16 cellular contexts compared by ENCODE assay signal in genomic region chr4:7154351-7154981, GRCh38. TPM values are rescaled to one million over a fixed set of nuclear protein-coding genes. Genes with fewer than 3 reads are reported as not detected.
DNase-seq lines count a peak whose midpoint lies in the region; TF ChIP-seq lines count a peak whose summit lies in the region.
"Had no signal": no experiment of that assay in that cellular context is flagged by ENCODE, and none has a peak within 500 bp of the region (broad histone marks: within the 10 kb centered on the region; RNA-seq: fewer than 3 reads in every experiment).

No MANE protein-coding gene starts in this region.

- no peak for TF ChIP-seq CTCF in Peyer's patch (IDR thresholded peaks at IDR 0.05)

- no peaks in the 10 kb centered on the region for H3K27me3 ChIP-seq in Peyer's patch
- no peaks in the 10 kb centered on the region for H3K27me3 ChIP-seq in trophoblast cell (ENCODE audit: insufficient read depth, low read length)

- in situ Hi-C loops in ACHN (cut with HindIII; ENCODE audit: low pct_ligation_motif_present, low pct_unique_long_range_greater_than_20kb, low sequenced_read_pairs): no loop called here

- H4K91ac ChIP-seq in trophoblast cell (ENCODE audit: low read depth, low read length): no peak overlapping the region

- no peak overlapping the region for H3K4me2 ChIP-seq in trophoblast cell (ENCODE audit: low read length)

- no peaks in the 10 kb centered on the region for H3K79me1 ChIP-seq in trophoblast cell (ENCODE audit: low read length)

- intact Hi-C loops in posterior vena cava (cut with DNase I): no loop called here

- H4K12ac ChIP-seq in trophoblast cell (ENCODE audit: low read depth, low read length): no peak overlapping the region

- peak; percentile 52 for DNase-seq in activated effector memory CD4-positive, alpha-beta T cell treated with anti-CD3 and anti-CD28 coated beads, Interleukin-2, amount 50 U/mL, for 16 hours
- DNase-seq in activated effector memory CD4-positive, alpha-beta T cell treated with Interleukin-2 at 50 U/mL for 16 hours: no peak
- DNase-seq in Peyer's patch: peak in 2 of 3 donors; percentile 21 to 27
- DNase-seq in islet precursor cell: peak; percentile 43
- DNase-seq in posterior vena cava (ENCODE audit: low spot score): peak; percentile 78
- DNase-seq in activated gamma-delta T cell treated with Interleukin-2 at 50 U/mL for 16 hours: no peak
- DNase-seq in trophoblast cell: no peak
- DNase-seq in ACHN: no peak
- DNase-seq: C1 segment of cervical spinal cord, GDM1, HCEC 1CT, NCI-H187 treated with DMSO at 0.1 percent for 48 hours, NCI-H345, NCI-H526 had no signal

- H2BK120ac ChIP-seq in trophoblast cell (ENCODE audit: insufficient read depth, low read length, poor library complexity): no peak overlapping the region

- no peak overlapping the region for H2BK5ac ChIP-seq in trophoblast cell (ENCODE audit: low read depth, low read length, poor library complexity)

- no peak overlapping the region for H3K18ac ChIP-seq in trophoblast cell (ENCODE audit: low read length)

- peaks cover 0 to 5% (median 0%) of the 10 kb centered on the region in 4 donors for H3K4me1 ChIP-seq in Peyer's patch
- H3K4me1 ChIP-seq in trophoblast cell (ENCODE audit: control insufficient read depth in 1 of 2, insufficient read depth in 2 of 2, low read length in 2 of 2): no peaks in the 10 kb centered on the region

- no peaks in the 10 kb centered on the region for H3K36me3 ChIP-seq in Peyer's patch
- no peaks in the 10 kb centered on the region for H3K36me3 ChIP-seq in trophoblast cell (ENCODE audit: control insufficient read depth in 1 of 2, insufficient read depth in 2 of 2, low read length in 2 of 2)

- no peak overlapping the region for H3K14ac ChIP-seq in trophoblast cell (ENCODE audit: low read length)

- H3K9me3 ChIP-seq in Peyer's patch (no peaks in the 10 kb centered on the region), trophoblast cell (ENCODE audit: insufficient read depth, low read depth, low read length) (no peaks in the 10 kb centered on the region)

- no CpG with 5 or more reads among the region's 18 CpGs for whole genome bisulfite sequencing in trophoblast cell (ENCODE audit: extremely low coverage, insufficient coverage, insufficient read length)

- no peak overlapping the region for H3K27ac ChIP-seq in Peyer's patch
- H3K27ac ChIP-seq in trophoblast cell (ENCODE audit: low read depth, low read length): no peak overlapping the region

- no peak overlapping the region for H3K4ac ChIP-seq in trophoblast cell (ENCODE audit: low read depth, low read length)

- H2AK5ac ChIP-seq in trophoblast cell (ENCODE audit: low read length): no peak overlapping the region

- H3K23ac ChIP-seq in trophoblast cell (ENCODE audit: low read length): no peak overlapping the region

- H2AFZ ChIP-seq in trophoblast cell (ENCODE audit: insufficient read depth, low read length, poor library complexity): no peak overlapping the region

- H2BK12ac ChIP-seq in trophoblast cell (ENCODE audit: low read length): no peak overlapping the region

- H3K79me2 ChIP-seq in trophoblast cell (ENCODE audit: control insufficient read depth, insufficient read depth, low read length, poor library complexity): no peaks in the 10 kb centered on the region

- H3K4me3 ChIP-seq in Peyer's patch (no peak overlapping the region), trophoblast cell (ENCODE audit: low read depth, low read length) (no peak overlapping the region)
- H3K4me3 ChIP-seq: GM12878, K562 had no signal

- no peak overlapping the region for H4K8ac ChIP-seq in trophoblast cell (ENCODE audit: low read depth, low read length)

- no peak for TF ChIP-seq POLR2A in Peyer's patch (IDR thresholded peaks at IDR 0.05)

- H3K9ac ChIP-seq in trophoblast cell (ENCODE audit: low read length): no peak overlapping the region

RNA-seq across cellular contexts. Expression of gene SORCS2, which starts 37.9 kb away (rescaled TPM):
- 1 to 10 TPM in 2 of 4 donors, under 1 TPM in 2; 0.53 to 9.9 (median 0.90) TPM for total RNA-seq in Peyer's patch
- total RNA-seq in posterior vena cava: 10 to 100 TPM in 1 of 2 donors, 1 to 10 TPM in 1; 5.0 to 11.9 TPM
- 0.14 and 0.26 TPM in 2 replicates for polyA plus RNA-seq in trophoblast cell (2013)
- total RNA-seq: K562 had no signal
- polyA plus RNA-seq: K562 had no signal

Comparison
In these comparisons a context has a peak if more than half of its experiments do, and no peak if none do; other contexts are left out.
1. DNase-seq: peak in activated effector memory CD4-positive, alpha-beta T cell treated with anti-CD3 and anti-CD28 coated beads, Interleukin-2, amount 50 U/mL, for 16 hours (single experiment), Peyer's patch (2 of 3), islet precursor cell (single experiment) and posterior vena cava (single experiment); none in activated effector memory CD4-positive, alpha-beta T cell treated with Interleukin-2 at 50 U/mL for 16 hours (single experiment), activated gamma-delta T cell treated with Interleukin-2 at 50 U/mL for 16 hours (single experiment), trophoblast cell (0 of 2) and ACHN (single experiment).